21 cellular contexts compared by ENCODE assay signal in the genomic region with DNA sequence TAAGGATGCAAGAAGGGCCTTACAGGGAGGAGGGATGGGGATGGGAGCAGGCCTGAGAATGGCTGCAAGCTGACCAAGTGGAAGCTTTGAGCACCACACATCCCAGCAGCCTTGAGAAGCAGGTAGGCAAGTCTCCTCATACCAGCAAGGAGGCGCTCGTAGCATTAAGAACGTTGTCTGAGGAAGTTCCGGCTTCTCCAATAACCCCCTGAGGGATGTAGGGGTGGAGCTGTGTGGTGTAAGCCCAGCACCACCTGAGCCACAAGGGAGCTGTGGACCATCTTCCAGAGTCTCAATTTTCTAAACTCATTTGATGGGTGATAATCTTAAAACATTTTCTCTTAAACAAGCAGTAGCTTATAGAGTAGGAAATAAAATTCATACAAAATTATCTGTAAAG. TPM values are rescaled to one million over a fixed set of nuclear protein-coding genes. Genes with fewer than 3 reads are reported as not detected.
DNase-seq lines count a peak whose midpoint lies in the region; ATAC-seq and TF ChIP-seq lines count a peak whose summit lies in the region.
"Had no signal": no experiment of that assay in that cellular context is flagged by ENCODE, and none has a peak within 500 bp of the region (broad histone marks: within the 10 kb centered on the region; RNA-seq: fewer than 3 reads in every experiment).

No MANE protein-coding gene starts in this region.

- H3K9me3 ChIP-seq in mammary epithelial cell (replicated peaks; ENCODE audit: insufficient read depth, low read length) (no peaks in the 10 kb centered on the region), Panc1 (ENCODE audit: control insufficient read depth, insufficient read depth, low read depth, low read length) (no peaks in the 10 kb centered on the region), esophagus muscularis mucosa (no peaks in the 10 kb centered on the region), left lung (no peaks in the 10 kb centered on the region)
- H3K9me3 ChIP-seq: gastrocnemius medialis, left ventricle myocardium inferior had no signal

- peaks cover 14% of the 10 kb centered on the region for H3K9me3 Mint-ChIP-seq in MCF 10A (ENCODE audit: unreplicated experiment)

- no peaks in the 10 kb centered on the region for H3K4me1 Mint-ChIP-seq in MCF 10A (ENCODE audit: insufficient read depth, unreplicated experiment)

- intact Hi-C loops in MCF 10A (cut with micrococcal nuclease) (no loop called here), mammary epithelial cell (cut with micrococcal nuclease) (no loop called here), Panc1 (cut with micrococcal nuclease; ENCODE audit: unreplicated experiment) (no loop called here), esophagus muscularis mucosa (cut with DNase I) (no loop called here), left lung (cut with DNase I) (no loop called here)

- no peak for TF ChIP-seq EP300 in esophagus muscularis mucosa (IDR thresholded peaks at IDR 0.05)

- no peak for TF ChIP-seq CTCF in MCF 10A (IDR thresholded peaks at IDR 0.05; ENCODE audit: unreplicated experiment)
- no peak for TF ChIP-seq CTCF in mammary epithelial cell (conservative IDR thresholded peaks at IDR 0.05 in 1 of 2, IDR thresholded peaks at IDR 0.05 in 1 of 2; ENCODE audit: extremely low read depth in 1 of 2, insufficient read depth in 1 of 2, low read depth in 1 of 2, low read length in 2 of 2)
- no peak for TF ChIP-seq CTCF in Panc1 (IDR thresholded peaks at IDR 0.05)
- TF ChIP-seq CTCF in esophagus muscularis mucosa (IDR thresholded peaks at IDR 0.05): no peak
- no peak for TF ChIP-seq CTCF in left lung (IDR thresholded peaks at IDR 0.05)

- H3K36me3 ChIP-seq in mammary epithelial cell (ENCODE audit: insufficient read depth, low read length) (no peaks in the 10 kb centered on the region), Panc1 (ENCODE audit: control insufficient read depth, insufficient read depth, low read length) (no peaks in the 10 kb centered on the region), esophagus muscularis mucosa (peaks cover 0 to 42% (median 0%) of the 10 kb centered on the region in 4 donors), left lung (peaks cover 0 to 32% of the 10 kb centered on the region in 2 donors)

- no peak overlapping the region for H3K27ac Mint-ChIP-seq in MCF 10A (ENCODE audit: low read depth, unreplicated experiment)

- H3K4me3 ChIP-seq in mammary epithelial cell (replicated peaks in 1 of 3; ENCODE audit: insufficient read depth in 1 of 3, low read depth in 2 of 3, low read length in 3 of 3): no peak overlapping the region
- H3K4me3 ChIP-seq in Panc1 (ENCODE audit: low read depth in 2 of 2, low read length in 2 of 2): no peak overlapping the region
- H3K4me3 ChIP-seq in esophagus muscularis mucosa: no peak overlapping the region
- H3K4me3 ChIP-seq in left lung: no peak overlapping the region
- H3K4me3 ChIP-seq: gastrocnemius medialis, left ventricle myocardium inferior had no signal

- H4K20me1 ChIP-seq in mammary epithelial cell (ENCODE audit: insufficient read depth, low read length): no peaks in the 10 kb centered on the region

- H3K4me3 Mint-ChIP-seq in MCF 10A (ENCODE audit: unreplicated experiment): no peak overlapping the region
- H3K4me3 Mint-ChIP-seq: activated CD8-positive, alpha-beta memory T cell treated with anti-CD3 and anti-CD28 coated beads, Interleukin-2, amount 10 ng/mL, durations not matched to agents 7 days and 5 days had no signal

- ATAC-seq in Panc1: 0 out of 2 replicates have a peak, but pooled peaks have one; percentile 45
- ATAC-seq in left lung: no peak
- ATAC-seq: activated CD8-positive, alpha-beta memory T cell treated with anti-CD3 and anti-CD28 coated beads, Interleukin-2, amount 10 ng/mL, durations not matched to agents 7 days and 5 days; gastrocnemius medialis had no signal

- BruUV-seq in MCF 10A (replicated peaks; lab: Mats Ljungman, UMichigan): no TSS peak
- BruUV-seq in mammary epithelial cell (replicated peaks; lab: Mats Ljungman, UMichigan): no TSS peak
- no TSS peak for BruUV-seq in Panc1 (replicated peaks; lab: Mats Ljungman, UMichigan)

- dilution Hi-C loops in mammary epithelial cell (cut with HindIII; ENCODE audit: low sequenced_read_pairs): no loop called here

- H3K4me1 ChIP-seq in mammary epithelial cell (ENCODE audit: insufficient read depth, low read length) (no peaks in the 10 kb centered on the region), Panc1 (ENCODE audit: control insufficient read depth, insufficient read depth, low read length) (no peaks in the 10 kb centered on the region), esophagus muscularis mucosa (no peaks in the 10 kb centered on the region), left lung (no peaks in the 10 kb centered on the region)
- H3K4me1 ChIP-seq: gastrocnemius medialis, left ventricle myocardium inferior had no signal

- CTCF ChIA-PET in MCF 10A (lab: Yijun Ruan, JAX) (interaction anchor here (1.0 to 1.7 kb wide), 3 partner anchors 11 to 241 kb away, joined by 3 to 4 read pairs (median 3); no protein-coding TSS in a partner anchor), mammary epithelial cell (lab: Charles Lee; ENCODE audit: low non-redundant PET) (no interaction called here), Panc1 (lab: Charles Lee) (interaction anchor here (0.5 to 1.5 kb wide), 2 partner anchors 11 to 159 kb away, joined by 3 to 9 read pairs; no protein-coding TSS in a partner anchor)

- H3K36me3 Mint-ChIP-seq in MCF 10A (ENCODE audit: insufficient read depth, unreplicated experiment): peaks cover 6% of the 10 kb centered on the region

- H2AFZ ChIP-seq in mammary epithelial cell (ENCODE audit: low read depth, low read length): no peak overlapping the region

- H3K27ac ChIP-seq in mammary epithelial cell (ENCODE audit: insufficient read depth, low read depth, low read length) (no peak overlapping the region), Panc1 (ENCODE audit: low read length) (no peak overlapping the region), esophagus muscularis mucosa (replicated peaks in 1 of 4) (no peak overlapping the region), left lung (no peak overlapping the region)
- H3K27ac ChIP-seq: gastrocnemius medialis, left ventricle myocardium inferior had no signal

- H3K27me3 Mint-ChIP-seq in MCF 10A (ENCODE audit: insufficient read depth, unreplicated experiment): no peaks in the 10 kb centered on the region

- 98% methylated on average over 4 of the region's 4 CpGs for WGBS in mammary epithelial cell (ENCODE audit: low coverage, missing lambda C conversion rate)
- WGBS in esophagus muscularis mucosa: 55% methylated on average over 4 of the region's 4 CpGs

- in situ Hi-C loops in mammary epithelial cell (cut with MboI; ENCODE audit: low sequenced_read_pairs in 2 of 2): no loop called here
- in situ Hi-C loops in Panc1 (cut with HindIII; ENCODE audit: low pct_unique_long_range_greater_than_20kb, low sequenced_read_pairs): no loop called here

- H3K4me2 ChIP-seq in mammary epithelial cell (ENCODE audit: insufficient read depth, low read depth, low read length): no peak overlapping the region

- DNase-seq in MCF 10A (ENCODE audit: unreplicated experiment) (peak; percentile 13), mammary epithelial cell (no peak), Panc1 (ENCODE audit: low read depth, low spot score) (no peak), esophagus muscularis mucosa (ENCODE audit: extremely low spot score) (peak; percentile 37), ureter (ENCODE audit: low spot score) (peak; percentile 28), A172 (ENCODE audit: low spot score) (no peak), left lung (no peak), NCI-H524 (lab: John Stamatoyannopoulos, UW) (no peak)
- DNase-seq: activated CD4-positive, CD25-positive, alpha-beta regulatory T cell; activated CD8-positive, alpha-beta memory T cell treated with anti-CD3 and anti-CD28 coated beads, Interleukin-2, amount 10 ng/mL, durations not matched to agents 7 days and 5 days; activated effector memory CD4-positive, alpha-beta T cell treated with anti-CD3 and anti-CD28 coated beads, Interleukin-2, amount 50 U/mL, for 16 hours; COR-L47; EL; gastrocnemius medialis; left ventricle myocardium inferior; NCI-H146; NCI-H2227 treated with DMSO at 0.1 percent for 48 hours; SHP77 treated with DMSO at 0.1 percent for 48 hours; stimulated activated CD4-positive, alpha-beta T cell treated with anti-CD3 and anti-CD28 coated beads, Interleukin-4, amount 100 ng/mL, for 1 hour; substantia nigra; T-helper 2 cell had no signal

- TF ChIP-seq POLR2A in esophagus muscularis mucosa (IDR thresholded peaks at IDR 0.05; ENCODE audit: low read depth): no peak

- H3K79me2 ChIP-seq in mammary epithelial cell (ENCODE audit: insufficient read depth, low read length): no peaks in the 10 kb centered on the region

- H3K27me3 ChIP-seq in mammary epithelial cell (ENCODE audit: insufficient read depth, low read length) (no peaks in the 10 kb centered on the region), Panc1 (ENCODE audit: control insufficient read depth, insufficient read depth, low read length) (peaks cover 4% of the 10 kb centered on the region; the same call in 1 of the 2 replicates), esophagus muscularis mucosa (no peaks in the 10 kb centered on the region), left lung (no peaks in the 10 kb centered on the region)
- H3K27me3 ChIP-seq: gastrocnemius medialis had no signal

- POLR2A ChIA-PET in MCF 10A (lab: Yijun Ruan, JAX): interaction anchor here (0.6 to 0.7 kb wide), 2 partner anchors 61 to 88 kb away, joined by 3 read pairs; no protein-coding TSS in a partner anchor
- POLR2A ChIA-PET in Panc1 (lab: Charles Lee): no interaction called here

- H3K9ac ChIP-seq in mammary epithelial cell (ENCODE audit: insufficient read depth, low read length): no peak overlapping the region

RNA-seq across cellular contexts. Expression of a gene that starts 50.6 kb away (rescaled TPM):
- total RNA-seq in MCF 10A (2022) (1.2 and 2.3 TPM in 2 replicates), mammary epithelial cell (10 to 100 TPM; 12.0 to 25.1 TPM), Panc1 (2021; ENCODE audit: unreplicated experiment) (5.0 TPM), esophagus muscularis mucosa (10 to 100 TPM; 11.3 to 21.6 (median 19.4) TPM), ureter (120 TPM), left lung (100 to 1,000 TPM in 1 of 2 donors, 10 to 100 TPM in 1; 58.4 to 102 TPM)
- 13.0 TPM for polyA plus RNA-seq in mammary epithelial cell
- polyA minus RNA-seq in mammary epithelial cell: 2.9 TPM
- polyA plus RNA-seq in Panc1 (2012; ENCODE audit: insufficient read length): 1.4 TPM
- total RNA-seq in A172 (2014; rRNA removed; shearing (Covaris generic)): 18.7 and 30.0 TPM in 2 replicates

Comparison
In these comparisons a context has a peak if more than half of its experiments do, and no peak if none do; other contexts are left out.
1. DNase-seq: peak in MCF 10A (single experiment), esophagus muscularis mucosa (single experiment) and ureter (single experiment); none in mammary epithelial cell (single experiment), Panc1 (single experiment), A172 (single experiment), left lung (0 of 2) and NCI-H524 (0 of 2).